Comparison of ENCODE assay signal across 1 cellular context in genomic region chr10:117441812-117442443, GRCh38.
TF ChIP-seq lines count a peak whose summit lies in the region.

No MANE protein-coding gene starts in this region.

TF ChIP-seq in HEK293, 187 proteins besides CTCF, POLR2A, EP300 and RAD21 (continued from another document):
- TF ChIP-seq PATZ1 (tag by site-specific recombination; IDR thresholded peaks at IDR 0.05) = peak; percentile 53; the same call in 1 of the 2 replicates
- TF ChIP-seq ZNF561 (tag by site-specific recombination; IDR thresholded peaks at IDR 0.05; ENCODE audit: borderline replicate concordance) = no peak
- TF ChIP-seq PRDM10 (tag by site-specific recombination; IDR thresholded peaks at IDR 0.05) = peak; percentile 40
- TF ChIP-seq ZNF843 (tag by site-specific recombination; IDR thresholded peaks at IDR 0.05) = 0 out of 2 replicates have a peak, but pooled peaks have one; percentile 35
- no peak for TF ChIP-seq ZNF692 (tag by site-specific recombination; IDR thresholded peaks at IDR 0.05)
- TF ChIP-seq ZNF571 (tag by site-specific recombination; IDR thresholded peaks at IDR 0.05) = no peak
- no peak for TF ChIP-seq SCRT2 (tag by site-specific recombination; IDR thresholded peaks at IDR 0.05)
- 0 out of 2 replicates have a peak, but pooled peaks have one; percentile 24 for TF ChIP-seq ZNF518A (tag by site-specific recombination; conservative IDR thresholded peaks at IDR 0.05; ENCODE audit: low read depth)
- peak; percentile 56; the same call in 1 of the 2 replicates for TF ChIP-seq PRDM1 (tag by site-specific recombination; IDR thresholded peaks at IDR 0.05)
- peak; percentile 73 for TF ChIP-seq HIC1 (tag by site-specific recombination; IDR thresholded peaks at IDR 0.05)
- no peak for TF ChIP-seq ZNF404 (tag by site-specific recombination; IDR thresholded peaks at IDR 0.05)
- TF ChIP-seq ZNF558 (tag by site-specific recombination; IDR thresholded peaks at IDR 0.05) = peak; percentile 10; the same call in 1 of the 2 replicates
- peak; percentile 56 for TF ChIP-seq ZNF335 (tag by site-specific recombination; conservative IDR thresholded peaks at IDR 0.05)
- peak; percentile 76 for TF ChIP-seq ZNF366 (tag by site-specific recombination; conservative IDR thresholded peaks at IDR 0.05)
- TF ChIP-seq SP7 (tag by site-specific recombination; IDR thresholded peaks at IDR 0.05) = peak; percentile 95
- TF ChIP-seq OSR2 (tag by site-specific recombination; IDR thresholded peaks at IDR 0.05) = peak; percentile 85
